Comparison of ENCODE assay signal across 12 cellular contexts in the genomic region with DNA sequence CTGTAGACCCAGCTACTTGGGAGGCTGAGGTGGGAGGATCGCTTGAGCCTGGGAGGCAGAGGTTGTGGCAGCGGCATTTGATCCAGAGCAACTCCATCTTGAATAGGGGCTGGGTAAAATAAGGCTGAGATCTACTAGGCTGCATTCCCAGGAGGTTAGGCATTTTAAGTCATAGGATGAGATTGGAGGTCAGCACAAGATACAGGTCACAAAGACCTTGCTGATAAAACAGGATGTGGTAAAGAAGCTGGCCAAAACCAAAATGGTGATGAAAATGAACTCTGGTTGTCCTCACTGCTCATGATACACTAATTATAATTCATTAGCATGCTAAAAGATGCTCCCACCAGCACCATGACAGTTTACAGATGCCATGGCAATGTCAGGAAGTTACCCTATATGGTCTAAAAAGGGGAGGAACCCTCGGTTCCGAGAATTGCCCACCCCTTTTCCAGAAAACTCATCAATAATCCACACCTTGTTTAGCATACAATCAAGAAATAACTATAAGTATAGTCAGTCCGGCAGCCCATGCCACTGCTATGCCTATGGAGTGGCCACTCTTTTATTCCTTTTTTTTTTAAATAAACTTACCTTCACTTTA. TPM values are rescaled to one million over a fixed set of nuclear protein-coding genes. Genes with fewer than 3 reads are reported as not detected.
A peak's percentile ranks its signal among the peaks of the same experiment; 100 is the strongest.
DNase-seq lines count a peak whose midpoint lies in the region; ATAC-seq, FAIRE-seq and TF ChIP-seq lines count a peak whose summit lies in the region.
"Not testable (repeated sequence)": the region's sequence is repeated elsewhere in the genome, so short reads cannot be mapped to it uniquely, and the experiment has no call there.
"Had no signal": no experiment of that assay in that cellular context is flagged by ENCODE, and none has a peak within 500 bp of the region (broad histone marks: within the 10 kb centered on the region; RNA-seq: fewer than 3 reads in every experiment).

No MANE protein-coding gene starts in this region.

- in situ Hi-C loops in KBM-7 (cut with MboI; ENCODE audit: low pct_unique_long_range_greater_than_20kb, low sequenced_read_pairs), result not testable (repeated sequence)

- H3K9me3 Mint-ChIP-seq in activated CD4-positive, alpha-beta T cell treated with anti-CD3 and anti-CD28 coated beads for 36 hours (ENCODE audit: low read depth); activated CD8-positive, alpha-beta T cell treated with anti-CD3 and anti-CD28 coated beads for 36 hours; astrocyte (ENCODE audit: unreplicated experiment); nephron; type B pancreatic cell: not testable (repeated sequence)

- not testable (repeated sequence) for H3K4me1 ChIP-seq in astrocyte (ENCODE audit: insufficient read depth, low read length)

- FAIRE-seq in astrocyte (lab: Jason Lieb, UNC), result peak; percentile 52

- not testable (repeated sequence) for H3K79me2 ChIP-seq in astrocyte (ENCODE audit: insufficient read depth, low read length)

- H3K9me3 ChIP-seq in astrocyte (ENCODE audit: insufficient read depth, low read depth, low read length), result not testable (repeated sequence)

- not testable (repeated sequence) for H3K27me3 Mint-ChIP-seq in activated CD4-positive, alpha-beta T cell treated with anti-CD3 and anti-CD28 coated beads for 36 hours; activated CD8-positive, alpha-beta T cell treated with anti-CD3 and anti-CD28 coated beads for 36 hours
- H3K27me3 Mint-ChIP-seq in astrocyte (ENCODE audit: low read depth, unreplicated experiment), result peaks cover 35% of the 10 kb centered on the region
- peaks cover 21% of the 10 kb centered on the region for H3K27me3 Mint-ChIP-seq in nephron (ENCODE audit: low read depth)
- peaks cover 65% of the 10 kb centered on the region for H3K27me3 Mint-ChIP-seq in type B pancreatic cell

- H3K4me1 Mint-ChIP-seq in activated CD4-positive, alpha-beta T cell treated with anti-CD3 and anti-CD28 coated beads for 36 hours, result peaks cover 19% of the 10 kb centered on the region
- not testable (repeated sequence) for H3K4me1 Mint-ChIP-seq in activated CD8-positive, alpha-beta T cell treated with anti-CD3 and anti-CD28 coated beads for 36 hours (ENCODE audit: low read depth); astrocyte (ENCODE audit: low read depth, unreplicated experiment); nephron; type B pancreatic cell (ENCODE audit: unreplicated experiment)

- H3K36me3 Mint-ChIP-seq in activated CD4-positive, alpha-beta T cell treated with anti-CD3 and anti-CD28 coated beads for 36 hours (ENCODE audit: low read depth); activated CD8-positive, alpha-beta T cell treated with anti-CD3 and anti-CD28 coated beads for 36 hours (ENCODE audit: low read depth); astrocyte (ENCODE audit: low read depth, unreplicated experiment); nephron (ENCODE audit: low read depth); type B pancreatic cell: not testable (repeated sequence)

- H3K4me2 ChIP-seq in astrocyte (ENCODE audit: low read length), result not testable (repeated sequence)

- not testable (repeated sequence) for ATAC-seq in activated CD4-positive, alpha-beta T cell treated with anti-CD3 and anti-CD28 coated beads for 36 hours; activated CD8-positive, alpha-beta T cell treated with anti-CD3 and anti-CD28 coated beads for 36 hours

- H3K27ac Mint-ChIP-seq in activated CD4-positive, alpha-beta T cell treated with anti-CD3 and anti-CD28 coated beads for 36 hours; activated CD8-positive, alpha-beta T cell treated with anti-CD3 and anti-CD28 coated beads for 36 hours; astrocyte (ENCODE audit: unreplicated experiment); nephron; type B pancreatic cell: not testable (repeated sequence)

- CTCF ChIA-PET in activated CD4-positive, alpha-beta T cell treated with anti-CD3 and anti-CD28 coated beads for 36 hours (lab: Charles Lee), result interaction anchor here (0.6 to 5.9 kb wide), 26 partner anchors 10 to 1316 kb away, joined by 3 to 73 read pairs (median 7); a partner anchor contains a TSS
- CTCF ChIA-PET in activated CD8-positive, alpha-beta T cell treated with anti-CD3 and anti-CD28 coated beads for 36 hours (lab: Charles Lee), result interaction anchor here (0.9 to 6.6 kb wide), 29 partner anchors 9 to 329 kb away, joined by 3 to 147 read pairs (median 8); a partner anchor contains a TSS

- H4K20me1 ChIP-seq in astrocyte (ENCODE audit: insufficient read depth, low read length), result not testable (repeated sequence)

- intact Hi-C loops in activated CD4-positive, alpha-beta T cell treated with anti-CD3 and anti-CD28 coated beads for 36 hours (cut with DNase I, micrococcal nuclease), result not testable (repeated sequence)
- intact Hi-C loops in activated CD8-positive, alpha-beta T cell treated with anti-CD3 and anti-CD28 coated beads for 36 hours (cut with micrococcal nuclease), result loop anchor here (10.0 kb wide), 1 partner anchor 122 kb away; no protein-coding TSS in a partner anchor

- H3K4me3 Mint-ChIP-seq in activated CD4-positive, alpha-beta T cell treated with anti-CD3 and anti-CD28 coated beads for 36 hours; activated CD8-positive, alpha-beta T cell treated with anti-CD3 and anti-CD28 coated beads for 36 hours: not testable (repeated sequence)
- H3K4me3 Mint-ChIP-seq in astrocyte (ENCODE audit: unreplicated experiment) (peak overlapping the region; percentile 66), nephron (peak overlapping the region; percentile 31 to 62 (median 45)), type B pancreatic cell (peak overlapping the region; percentile 22)

- H3K27ac ChIP-seq in astrocyte (ENCODE audit: low read depth, low read length), result not testable (repeated sequence)

- DNase-seq in KBM-7 (peak; percentile 36), OCI-M1 (lab: John Stamatoyannopoulos, UW) (peak; percentile 84)
- peak; percentile 29 for DNase-seq in activated CD4-positive, alpha-beta T cell treated with anti-CD3 and anti-CD28 coated beads for 36 hours
- DNase-seq in activated CD8-positive, alpha-beta T cell treated with anti-CD3 and anti-CD28 coated beads for 36 hours, result peak; percentile 48
- not testable (repeated sequence) for DNase-seq in astrocyte (ENCODE audit: low read depth); type B pancreatic cell (ENCODE audit: extremely low spot score, unreplicated experiment)

- TF ChIP-seq CTCF in activated CD8-positive, alpha-beta T cell treated with anti-CD3 and anti-CD28 coated beads for 36 hours (IDR thresholded peaks at IDR 0.05); astrocyte (IDR thresholded peaks at IDR 0.05; ENCODE audit: insufficient read depth, low read depth, low read length); nephron (IDR thresholded peaks at IDR 0.05; ENCODE audit: unreplicated experiment in 3 of 3); type B pancreatic cell (conservative IDR thresholded peaks at IDR 0.05): not testable (repeated sequence)

- H3K9ac ChIP-seq in astrocyte (ENCODE audit: low read length), result not testable (repeated sequence)

- not testable (repeated sequence) for H3K4me3 ChIP-seq in astrocyte (ENCODE audit: insufficient read depth, low read depth, low read length)

- POLR2A ChIA-PET in activated CD4-positive, alpha-beta T cell treated with anti-CD3 and anti-CD28 coated beads for 36 hours (lab: Charles Lee), result not testable (repeated sequence)
- POLR2A ChIA-PET in activated CD8-positive, alpha-beta T cell treated with anti-CD3 and anti-CD28 coated beads for 36 hours (lab: Charles Lee), result interaction anchor here (1.2 to 3.5 kb wide), 5 partner anchors 53 to 129 kb away, joined by 3 to 23 read pairs (median 5); a partner anchor contains a TSS

- not testable (repeated sequence) for H2AFZ ChIP-seq in astrocyte (ENCODE audit: low read depth, low read length)

- not testable (repeated sequence) for H3K36me3 ChIP-seq in astrocyte (ENCODE audit: insufficient read depth, low read length)

- not testable (repeated sequence) for H3K27me3 ChIP-seq in astrocyte (ENCODE audit: insufficient read depth, low read length)

RNA-seq across cellular contexts. Expression of a gene that starts 13.4 kb away (rescaled TPM):
- total RNA-seq in activated CD4-positive, alpha-beta T cell treated with anti-CD3 and anti-CD28 coated beads for 36 hours, result not detected
- total RNA-seq in activated CD8-positive, alpha-beta T cell treated with anti-CD3 and anti-CD28 coated beads for 36 hours, result not detected
- not detected in 2 replicates for total RNA-seq in astrocyte
- total RNA-seq in type B pancreatic cell (ENCODE audit: low replicate concordance), result not detected in 2 replicates
- total RNA-seq: Caco-2; CD4-positive, alpha-beta T cell; Daoy; GM23338; HT-29 had no signal

RNA-seq across cellular contexts. Expression of a gene that starts 14.2 kb away (rescaled TPM):
- total RNA-seq in activated CD4-positive, alpha-beta T cell treated with anti-CD3 and anti-CD28 coated beads for 36 hours, result 10 to 100 TPM in 1 of 2 experiments, 1 to 10 TPM in 1; 9.9 to 12.3 TPM
- total RNA-seq in activated CD8-positive, alpha-beta T cell treated with anti-CD3 and anti-CD28 coated beads for 36 hours, result 1 to 10 TPM; 8.5 to 9.5 TPM
- total RNA-seq in astrocyte (7.8 and 9.6 TPM in 2 replicates), type B pancreatic cell (ENCODE audit: low replicate concordance) (10.0 and 16.6 TPM in 2 replicates)

RNA-seq across cellular contexts. Expression of a gene that starts 52.3 kb away (rescaled TPM):
- 100 to 1,000 TPM; 348 to 466 TPM for total RNA-seq in activated CD4-positive, alpha-beta T cell treated with anti-CD3 and anti-CD28 coated beads for 36 hours
- total RNA-seq in activated CD8-positive, alpha-beta T cell treated with anti-CD3 and anti-CD28 coated beads for 36 hours, result 100 to 1,000 TPM; 469 to 479 TPM
- total RNA-seq in astrocyte, result 193 and 207 TPM in 2 replicates
- total RNA-seq in type B pancreatic cell (ENCODE audit: low replicate concordance), result 177 and 193 TPM in 2 replicates
